In genomic region chr2:100380681-100381080, GRCh38 we compare ENCODE assay signal across 11 cellular contexts. TPM values are rescaled to one million over a fixed set of nuclear protein-coding genes. Genes with fewer than 3 reads are reported as not detected.
DNase-seq lines count a peak whose midpoint lies in the region; ATAC-seq, FAIRE-seq and TF ChIP-seq lines count a peak whose summit lies in the region.
"Had no signal": no experiment of that assay in that cellular context is flagged by ENCODE, and none has a peak within 500 bp of the region (broad histone marks: within the 10 kb centered on the region; RNA-seq: fewer than 3 reads in every experiment).

No MANE protein-coding gene starts in this region.

- H3K4me1 Mint-ChIP-seq in GM23338, result no peaks in the 10 kb centered on the region

- no peaks in the 10 kb centered on the region for H3K9me3 Mint-ChIP-seq in GM23338
- H3K9me3 Mint-ChIP-seq: CD4-positive, alpha-beta T cell had no signal

- H3K27me3 ChIP-seq in right atrium auricular region, result no peaks in the 10 kb centered on the region
- H3K27me3 ChIP-seq in GM12878 (replicated peaks in 1 of 2; ENCODE audit: control insufficient read depth in 2 of 2, insufficient read depth in 2 of 2, low read length in 1 of 2), result no peaks in the 10 kb centered on the region; a peak in 1 of 4 replicates
- no peaks in the 10 kb centered on the region for H3K27me3 ChIP-seq in parathyroid adenoma (ENCODE audit: control insufficient read depth, insufficient read depth, low read length)
- no peaks in the 10 kb centered on the region for H3K27me3 ChIP-seq in GM23338 (ENCODE audit: insufficient read depth)

- H3K36me3 ChIP-seq in right atrium auricular region, result no peaks in the 10 kb centered on the region
- H3K36me3 ChIP-seq in GM12878 (ENCODE audit: control insufficient read depth in 2 of 2, insufficient read depth in 2 of 2, low read length in 1 of 2), result no peaks in the 10 kb centered on the region
- H3K36me3 ChIP-seq in parathyroid adenoma (ENCODE audit: control insufficient read depth, insufficient read depth, low read length), result no peaks in the 10 kb centered on the region
- H3K36me3 ChIP-seq in GM23338 (ENCODE audit: insufficient read depth), result no peaks in the 10 kb centered on the region

- SMC1A ChIA-PET in GM12878 (lab: Charles Lee; ENCODE audit: uncharacterized antibody, unreplicated experiment), result interaction anchor here (0.7 to 6.0 kb wide), 22 partner anchors 10 to 821 kb away, joined by 3 to 89 read pairs (median 4); no protein-coding TSS in a partner anchor

- H3K4me2 ChIP-seq in GM12878 (ENCODE audit: control insufficient read depth, insufficient read depth), result no peak overlapping the region
- H3K4me2 ChIP-seq in parathyroid adenoma (ENCODE audit: low read length), result no peak overlapping the region
- no peak overlapping the region for H3K4me2 ChIP-seq in GM23338

- intact Hi-C loops in left ventricle myocardium superior (cut with micrococcal nuclease), result loop anchor here (10.0 kb wide), 1 partner anchor 116 kb away; no protein-coding TSS in a partner anchor
- intact Hi-C loops in GM12878 (cut with micrococcal nuclease; ENCODE audit: unreplicated experiment), result loop anchor here (1.0 to 5.0 kb wide), 2 partner anchors 117 to 823 kb away; no protein-coding TSS in a partner anchor

- H2AFZ ChIP-seq in GM12878 (ENCODE audit: control insufficient read depth, low read depth, low read length) (0 out of 2 replicates have a peak overlapping the region, but pooled peaks have one; percentile 23), parathyroid adenoma (peak overlapping the region; percentile 65), GM23338 (no peak overlapping the region)

- H3K4me1 ChIP-seq in right atrium auricular region (no peaks in the 10 kb centered on the region), GM12878 (ENCODE audit: control insufficient read depth, insufficient read depth, low read length) (no peaks in the 10 kb centered on the region; the same call in 1 of the 2 replicates), parathyroid adenoma (no peaks in the 10 kb centered on the region), GM23338 (ENCODE audit: insufficient read depth) (no peaks in the 10 kb centered on the region)

- no peak overlapping the region for H3K27ac Mint-ChIP-seq in GM23338
- H3K27ac Mint-ChIP-seq: CD4-positive, alpha-beta T cell had no signal

- 69% methylated on average over 3 of the region's 3 CpGs for WGBS in GM12878 (ENCODE audit: insufficient coverage, insufficient replicate concordance, low lambda C conversion rate, missing lambda C conversion rate)

- no peak for TF ChIP-seq EP300 in GM12878 (IDR thresholded peaks at IDR 0.05; ENCODE audit: borderline replicate concordance in 1 of 2, control insufficient read depth in 1 of 2, low read depth in 2 of 2, low read length in 2 of 2)

- H3K9ac ChIP-seq in GM12878 (ENCODE audit: control insufficient read depth, insufficient read depth, low read length) (no peak overlapping the region), parathyroid adenoma (no peak overlapping the region)

- H3K9me3 ChIP-seq in right atrium auricular region (no peaks in the 10 kb centered on the region), GM12878 (replicated peaks; ENCODE audit: control insufficient read depth, insufficient read depth, low read length) (no peaks in the 10 kb centered on the region), parathyroid adenoma (ENCODE audit: control insufficient read depth, low read length) (no peaks in the 10 kb centered on the region)

- RAD21 ChIA-PET in GM12878 (lab: Charles Lee; ENCODE audit: unreplicated experiment), result interaction anchor here (0.8 to 3.3 kb wide), 10 partner anchors 8 to 822 kb away, joined by 3 to 75 read pairs (median 4); partner anchors contain the start of genes CHST10 and PDCL3

- CTCF ChIA-PET in GM12878 (lab: Yijun Ruan, JAX), result interaction anchor here (0.9 to 7.3 kb wide), 31 partner anchors 8 to 821 kb away, joined by 3 to 156 read pairs (median 5); partner anchors contain the start of gene PDCL3

- ATAC-seq in left ventricle myocardium superior (no peak), GM12878 (no peak; the same call in 2 of the 3 replicates), GM23338 (no peak), left lobe of liver (no peak)

- no peaks in the 10 kb centered on the region; the same call in 2 of the 3 replicates for H3K36me3 Mint-ChIP-seq in GM23338 (ENCODE audit: low read depth)

- DNase-seq in right atrium auricular region (ENCODE audit: low spot score), result peak; percentile 18
- no peak for DNase-seq in left ventricle myocardium superior
- DNase-seq in GM12878 (ENCODE audit: low read depth, low spot score), result no peak
- DNase-seq in NCI-H2029 (lab: John Stamatoyannopoulos, UW), result no peak
- DNase-seq in GM23338 (ENCODE audit: low spot score), result no peak
- DNase-seq in HT-29 (ENCODE audit: low spot score), result no peak
- no peak for DNase-seq in left lobe of liver (ENCODE audit: low spot score)

- no peaks in the 10 kb centered on the region for H3K27me3 Mint-ChIP-seq in GM23338 (ENCODE audit: insufficient read depth, low read depth, poor library complexity)
- H3K27me3 Mint-ChIP-seq: CD4-positive, alpha-beta T cell had no signal

- H3F3A ChIP-seq in GM23338 (replicated peaks; ENCODE audit: low read depth), result no peaks in the 10 kb centered on the region

- H3K4me3 ChIP-seq in right atrium auricular region, result no peak overlapping the region
- no peak overlapping the region for H3K4me3 ChIP-seq in GM12878
- no peak overlapping the region for H3K4me3 ChIP-seq in parathyroid adenoma (ENCODE audit: low read depth, low read length)
- no peak overlapping the region for H3K4me3 ChIP-seq in GM23338

- H4K20me1 ChIP-seq in GM12878 (ENCODE audit: control insufficient read depth, insufficient read depth), result no peaks in the 10 kb centered on the region
- no peaks in the 10 kb centered on the region for H4K20me1 ChIP-seq in GM23338 (replicated peaks; ENCODE audit: insufficient read depth)

- in situ Hi-C loops in GM12878 (cut with MboI), result loop anchor here (5.0 to 10.0 kb wide), 2 partner anchors 118 to 816 kb away; no protein-coding TSS in a partner anchor

- no peak for FAIRE-seq in GM12878 (lab: Jason Lieb, UNC)

- no TSS peak for BruUV-seq in GM12878 (replicated peaks; lab: Mats Ljungman, UMichigan)

- no peak for TF ChIP-seq RAD21 in GM12878 (IDR thresholded peaks at IDR 0.05; ENCODE audit: insufficient read depth, low read depth, low read length)

- H3K9me2 ChIP-seq in GM23338 (ENCODE audit: insufficient read depth), result no peaks in the 10 kb centered on the region

- H3K79me2 ChIP-seq in GM12878 (ENCODE audit: control insufficient read depth, insufficient read depth, low read length), result no peaks in the 10 kb centered on the region
- no peaks in the 10 kb centered on the region for H3K79me2 ChIP-seq in parathyroid adenoma
- H3K79me2 ChIP-seq in GM23338 (replicated peaks; ENCODE audit: insufficient read depth), result no peaks in the 10 kb centered on the region

- POLR2A ChIA-PET in GM12878 (lab: Charles Lee), result interaction anchor here (1.2 to 1.3 kb wide), 2 partner anchors 14 to 36 kb away, joined by 3 to 5 read pairs; no protein-coding TSS in a partner anchor

- no peak for TF ChIP-seq POLR2A in GM12878 (IDR thresholded peaks at IDR 0.05; ENCODE audit: low read depth, low read length)

- TF ChIP-seq CTCF in right atrium auricular region (IDR thresholded peaks at IDR 0.05) (no peak), GM12878 (IDR thresholded peaks at IDR 0.05 in 2 of 3, conservative IDR thresholded peaks at IDR 0.05 in 1 of 3; ENCODE audit: control insufficient read depth in 2 of 3, extremely low read depth in 1 of 3, insufficient read depth in 1 of 3, low read depth in 3 of 3, low read length in 3 of 3) (no peak), parathyroid adenoma (IDR thresholded peaks at IDR 0.05) (no peak), GM23338 (conservative IDR thresholded peaks at IDR 0.05; ENCODE audit: low read depth in 2 of 2) (no peak)

- H3K4me3 Mint-ChIP-seq in GM23338, result no peak overlapping the region
- H3K4me3 Mint-ChIP-seq: CD4-positive, alpha-beta T cell had no signal

- H3K27ac ChIP-seq in right atrium auricular region (no peak overlapping the region), GM12878 (ENCODE audit: control insufficient read depth, insufficient read depth) (no peak overlapping the region), parathyroid adenoma (no peak overlapping the region), GM23338 (ENCODE audit: low read depth) (no peak overlapping the region)
- H3K27ac ChIP-seq: 22Rv1, HL-60 had no signal

RNA-seq across cellular contexts. Expression of gene CHST10, which starts 36.8 kb away (rescaled TPM):
- total RNA-seq in right atrium auricular region, result 10 to 100 TPM; 12.5 to 16.4 TPM
- 10.7 TPM for total RNA-seq in left ventricle myocardium superior
- 35.4 and 42.7 TPM in 2 replicates for total RNA-seq in GM12878 (2013; cell fraction: nucleolus; rRNA removed)
- 17.4 and 19.6 TPM in 2 replicates for total RNA-seq in GM12878 (2014; rRNA removed)
- total RNA-seq in GM12878 (2014; rRNA removed; fragmentation: Illumina TruSeq; extraction: Trizol), result 14.3 and 15.7 TPM in 2 replicates
- 15.7 and 17.8 TPM in 2 replicates for total RNA-seq in GM12878 (2021)
- polyA plus RNA-seq in GM12878 (2011; ENCODE audit: low read depth), result 8.2 TPM
- polyA plus RNA-seq in GM12878 (2011; rRNA removed), result 16.8 and 19.7 TPM in 2 replicates
- polyA plus RNA-seq in GM12878 (2011; cell fraction: cytosol; rRNA removed), result 16.8 and 18.0 TPM in 2 replicates
- polyA plus RNA-seq in GM12878 (2011; cell fraction: nucleus; rRNA removed), result 20.7 and 21.6 TPM in 2 replicates
- polyA plus RNA-seq in GM12878 (2012), result 8.8 and 9.1 TPM in 2 replicates
- polyA plus RNA-seq in GM12878 (2014; fragmentation: Illumina TruSeq; extraction: Trizol), result 22.5 and 26.9 TPM in 2 replicates
- polyA plus RNA-seq in GM12878 (2014; fragmentation: Nextera tagmentation; extraction: Ambion mirVana), result 1 to 10 TPM; 2.0 to 2.4 TPM
- polyA plus RNA-seq in GM12878 (2014; rRNA removed), result 17.7 and 17.9 TPM in 2 replicates
- polyA plus RNA-seq in GM12878 (2016; fragmentation: Nextera tagmentation; extraction: Ambion mirVana), result 10 to 100 TPM; 11.0 to 11.4 TPM
- 21.5 and 25.5 TPM in 2 replicates for polyA minus RNA-seq in GM12878 (2011; rRNA and poly(A)+ RNA removed)
- polyA minus RNA-seq in GM12878 (2011; cell fraction: cytosol; rRNA and poly(A)+ RNA removed), result 3.7 and 8.1 TPM in 2 replicates
- polyA minus RNA-seq in GM12878 (2011; cell fraction: nucleus; rRNA and poly(A)+ RNA removed), result 11.1 and 18.8 TPM in 2 replicates
- 22.2 and 24.5 TPM in 2 replicates for total RNA-seq in GM23338 (2014; rRNA removed; shearing (Covaris generic))
- 7.7 and 9.1 TPM in 2 replicates for polyA plus RNA-seq in GM23338 (2016; fragmentation: Nextera tagmentation; extraction: Ambion mirVana)
- not detected in 2 replicates for total RNA-seq in HT-29 (2014; rRNA removed; shearing (Covaris generic))
- 0.50 TPM for total RNA-seq in left lobe of liver

RNA-seq across cellular contexts. Expression of gene LONRF2, which starts 58.4 kb away (rescaled TPM):
- total RNA-seq in right atrium auricular region (10 to 100 TPM; 11.3 to 18.9 TPM), left ventricle myocardium superior (17.5 TPM), GM12878 (2014; rRNA removed) (under 0.01 TPM in 1 of 2 replicates, not detected in the other), GM12878 (2014; rRNA removed; fragmentation: Illumina TruSeq; extraction: Trizol) (not detected in 2 replicates), GM12878 (2021) (0.03 and 0.08 TPM in 2 replicates), left lobe of liver (0.68 TPM)
- total RNA-seq in GM12878 (2013; cell fraction: nucleolus; rRNA removed), result 0.04 and 0.05 TPM in 2 replicates
- polyA plus RNA-seq in GM12878 (2011; ENCODE audit: low read depth), result not detected
- polyA plus RNA-seq in GM12878 (2011; rRNA removed) (under 0.01 and 0.01 TPM in 2 replicates), GM12878 (2014; fragmentation: Illumina TruSeq; extraction: Trizol) (under 0.01 TPM in 1 of 2 replicates, not detected in the other), GM12878 (2014; fragmentation: Nextera tagmentation; extraction: Ambion mirVana) (not detected), GM12878 (2014; rRNA removed) (0.01 and 0.04 TPM in 2 replicates), GM12878 (2016; fragmentation: Nextera tagmentation; extraction: Ambion mirVana) (under 1 TPM in 1 of 2 experiments, not detected in 1; 0.01 TPM), GM23338 (2016; fragmentation: Nextera tagmentation; extraction: Ambion mirVana) (0.03 and 0.05 TPM in 2 replicates)
- polyA plus RNA-seq in GM12878 (2011; cell fraction: cytosol; rRNA removed), result not detected in 2 replicates
- polyA plus RNA-seq in GM12878 (2011; cell fraction: nucleus; rRNA removed), result 0.01 and 0.03 TPM in 2 replicates
- polyA plus RNA-seq in GM12878 (2012), result 0.01 TPM in 2 replicates
- 0.05 TPM in 1 of 2 replicates, not detected in the other for polyA minus RNA-seq in GM12878 (2011; rRNA and poly(A)+ RNA removed)
- polyA minus RNA-seq in GM12878 (2011; cell fraction: cytosol; rRNA and poly(A)+ RNA removed), result not detected in 2 replicates
- under 0.01 TPM in 1 of 2 replicates, not detected in the other for polyA minus RNA-seq in GM12878 (2011; cell fraction: nucleus; rRNA and poly(A)+ RNA removed)
- 0.24 and 0.35 TPM in 2 replicates for total RNA-seq in GM23338 (2014; rRNA removed; shearing (Covaris generic))
- 0.29 and 0.79 TPM in 2 replicates for total RNA-seq in HT-29 (2014; rRNA removed; shearing (Covaris generic))
